ENCODE assay signal across 10 cellular contexts in the genomic region with DNA sequence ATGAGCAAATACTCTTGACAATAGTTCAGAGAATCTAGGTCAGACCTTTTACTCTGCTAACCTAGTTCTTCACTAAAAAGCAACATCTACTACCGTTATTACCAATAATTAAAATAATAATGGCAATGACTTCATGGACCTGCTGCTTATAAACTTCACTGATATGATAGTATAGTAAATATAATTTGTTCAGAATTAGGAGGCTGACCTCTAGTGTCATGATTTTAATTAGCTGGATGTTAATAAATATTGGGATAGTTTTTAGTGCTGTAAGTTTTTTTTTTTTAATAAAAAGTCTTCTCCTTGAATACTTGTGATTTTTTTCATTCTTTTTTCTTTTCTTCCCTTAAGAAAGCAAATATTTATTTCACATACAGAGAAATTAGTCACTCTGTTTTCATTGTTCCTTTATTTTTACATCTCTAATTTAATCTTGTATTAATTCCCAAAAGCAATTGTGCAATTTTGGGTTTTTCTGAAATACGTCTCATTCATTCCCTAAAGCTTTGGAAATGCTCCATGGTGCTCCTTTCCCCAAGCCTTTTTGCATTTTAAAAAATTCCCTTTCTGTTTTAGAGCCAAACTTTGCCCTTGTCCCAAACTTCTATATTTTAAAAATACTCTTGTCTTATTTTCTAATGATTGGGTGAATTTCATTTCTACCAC. TPM values are rescaled to one million over a fixed set of nuclear protein-coding genes. Genes with fewer than 3 reads are reported as not detected.
DNase-seq lines count a peak whose midpoint lies in the region; ATAC-seq, FAIRE-seq and TF ChIP-seq lines count a peak whose summit lies in the region.
"Had no signal": no experiment of that assay in that cellular context is flagged by ENCODE, and none has a peak within 500 bp of the region (broad histone marks: within the 10 kb centered on the region; RNA-seq: fewer than 3 reads in every experiment).

No MANE protein-coding gene starts in this region.

- no peaks in the 10 kb centered on the region for H3K27me3 ChIP-seq in pancreas

- H3K9me3 ChIP-seq in pancreas: no peaks in the 10 kb centered on the region

- peak; percentile 20; the same call in 1 of the 2 replicates for TF ChIP-seq CTCF in LNCaP clone FGC (IDR thresholded peaks at IDR 0.05; ENCODE audit: control insufficient read depth, extremely low read depth, insufficient read depth)
- no peak for TF ChIP-seq CTCF in pancreas (IDR thresholded peaks at IDR 0.05)

- H3K27me3 Mint-ChIP-seq in effector memory CD8-positive, alpha-beta T cell: peaks cover 0 to 8% of the 10 kb centered on the region in 2 donors

- H3K4me1 ChIP-seq in pancreas: peaks cover 0 to 8% (median 7%) of the 10 kb centered on the region in 3 donors

- no peaks in the 10 kb centered on the region for H3K9me3 Mint-ChIP-seq in effector memory CD8-positive, alpha-beta T cell

- H3K36me3 Mint-ChIP-seq in effector memory CD8-positive, alpha-beta T cell (ENCODE audit: insufficient read depth): no peaks in the 10 kb centered on the region

- DNase-seq in CD1c-positive myeloid dendritic cell (ENCODE audit: extremely low spot score) (peak; percentile 62), LNCaP clone FGC (ENCODE audit: low read depth) (peak; percentile 1), pancreas (no peak)
- DNase-seq in effector memory CD8-positive, alpha-beta T cell: no peak
- DNase-seq: kidney glomerular epithelial cell, SW 1271 had no signal

- peaks cover 9 to 10% of the 10 kb centered on the region in 2 donors for H3K4me1 Mint-ChIP-seq in effector memory CD8-positive, alpha-beta T cell (ENCODE audit: low read depth in 2 of 2)

- intact Hi-C loops in pancreas (cut with DNase I): no loop called here

- peak overlapping the region; percentile 32 for H3K4me3 ChIP-seq in LNCaP clone FGC (ENCODE audit: low read depth, low read length)
- peak overlapping the region in 2 of 4 donors; percentile 34 to 46 for H3K4me3 ChIP-seq in pancreas

- peak overlapping the region in 2 of 4 donors; percentile 4 to 12 for H3K27ac ChIP-seq in pancreas

- peak overlapping the region; percentile 80 to 82 for H3K4me3 Mint-ChIP-seq in effector memory CD8-positive, alpha-beta T cell

- 62 to 72% methylated on average over 2 of the region's 2 CpGs for WGBS in pancreas, 2 donors

- FAIRE-seq in pancreas (lab: Jason Lieb, UNC): peak; percentile 43

- H3K27ac Mint-ChIP-seq in effector memory CD8-positive, alpha-beta T cell: peak overlapping the region; percentile 88 to 91

- ATAC-seq in effector memory CD8-positive, alpha-beta T cell (replicated peaks): no peak
- ATAC-seq in pancreas (no peak), GM21390 (IDR thresholded peaks at IDR 0.05; ENCODE audit: unreplicated experiment) (no peak), GM19467 (IDR thresholded peaks at IDR 0.05; ENCODE audit: unreplicated experiment) (no peak), GM21576 (IDR thresholded peaks at IDR 0.05; ENCODE audit: unreplicated experiment) (no peak), HG03045 (IDR thresholded peaks at IDR 0.05; ENCODE audit: unreplicated experiment) (no peak)

- H3K36me3 ChIP-seq in pancreas: no peaks in the 10 kb centered on the region

RNA-seq across cellular contexts. Expression of a gene that starts 46.6 kb away (rescaled TPM):
- 10 to 100 TPM in 4 of 6 donors, 1 to 10 TPM in 2; 3.8 to 20.9 (median 12.0) TPM for total RNA-seq in pancreas
- polyA plus RNA-seq in pancreas: 1 to 10 TPM; 3.7 to 4.3 TPM

Comparison
In these comparisons a context has a peak if more than half of its experiments do, and no peak if none do; other contexts are left out.
1. DNase-seq: peak in CD1c-positive myeloid dendritic cell (single experiment) and LNCaP clone FGC (single experiment); none in effector memory CD8-positive, alpha-beta T cell (0 of 3) and pancreas (0 of 6).